In genomic region chr2:238032755-238033337, GRCh38 we compare ENCODE assay signal across 26 cellular contexts. TPM values are rescaled to one million over a fixed set of nuclear protein-coding genes. Genes with fewer than 3 reads are reported as not detected.
DNase-seq lines count a peak whose midpoint lies in the region; ATAC-seq, FAIRE-seq and TF ChIP-seq lines count a peak whose summit lies in the region.
"Had no signal": no experiment of that assay in that cellular context is flagged by ENCODE, and none has a peak within 500 bp of the region (broad histone marks: within the 10 kb centered on the region; RNA-seq: fewer than 3 reads in every experiment).

No MANE protein-coding gene starts in this region.

- no peaks in the 10 kb centered on the region for H3K4me1 Mint-ChIP-seq in activated T-cell treated with anti-CD3 and anti-CD28 coated beads, Interleukin-2, amount 50 U/mL, for 72 hours (ENCODE audit: low read depth)
- no peaks in the 10 kb centered on the region for H3K4me1 Mint-ChIP-seq in activated T-cell treated with anti-CD3 and anti-CD28 coated beads, Interleukin-2, amount 50 U/mL, for 24 hours (ENCODE audit: low read depth)
- peaks cover 0 to 7% of the 10 kb centered on the region in 2 donors for H3K4me1 Mint-ChIP-seq in stimulated activated naive B cell treated with anti-CD40 and anti-IgM and Interleukin-4, amounts not matched to agents 10 μg/mL and 1 μg/mL and 100 μg/mL, for 72 hours

- no peaks in the 10 kb centered on the region for H4K20me1 ChIP-seq in keratinocyte (ENCODE audit: control insufficient read depth, extremely low read depth, insufficient read depth, low read length)

- peak overlapping the region; percentile 33 for H3K4me2 ChIP-seq in keratinocyte (ENCODE audit: control insufficient read depth, extremely low read depth, insufficient read depth, low read depth, low read length)
- H3K4me2 ChIP-seq: BLaER1 treated with 17β-estradiol and CSF1 and Interleukin-3, amounts not matched to agents 10 nM and 100 nM had no signal

- TF ChIP-seq CTCF in keratinocyte (optimal IDR thresholded peaks at IDR 0.05 in 1 of 3, IDR thresholded peaks at IDR 0.05 in 1 of 3, conservative IDR thresholded peaks at IDR 0.05 in 1 of 3; ENCODE audit: extremely low read depth in 1 of 3, insufficient read depth in 2 of 3, low read length in 3 of 3), result no peak

- H2AFZ ChIP-seq in keratinocyte (ENCODE audit: control insufficient read depth, low read length), result no peak overlapping the region

- H3K4me3 ChIP-seq in keratinocyte (ENCODE audit: control insufficient read depth in 2 of 3, extremely low read depth in 1 of 3, insufficient read depth in 2 of 3, low read depth in 1 of 3, low read length in 3 of 3), result no peak overlapping the region
- H3K4me3 ChIP-seq: ascending aorta; BLaER1 treated with 17β-estradiol and CSF1 and Interleukin-3, amounts not matched to agents 10 nM and 100 nM; cardiac muscle cell; colonic mucosa; left ventricle myocardium inferior; suprapubic skin had no signal

- H3K9me3 ChIP-seq in keratinocyte (ENCODE audit: control insufficient read depth, low read depth, low read length), result no peaks in the 10 kb centered on the region
- H3K9me3 ChIP-seq: ascending aorta; BLaER1 treated with 17β-estradiol and CSF1 and Interleukin-3, amounts not matched to agents 10 nM and 100 nM; colonic mucosa; left ventricle myocardium inferior; suprapubic skin had no signal

- H3K27me3 ChIP-seq in keratinocyte (ENCODE audit: control insufficient read depth, extremely low read depth, insufficient read depth, low read length), result no peaks in the 10 kb centered on the region
- H3K27me3 ChIP-seq: ascending aorta; BLaER1 treated with 17β-estradiol and CSF1 and Interleukin-3, amounts not matched to agents 10 nM and 100 nM; cardiac muscle cell; colonic mucosa; suprapubic skin had no signal

- peaks cover 17 to 21% of the 10 kb centered on the region in 2 experiments for H3K36me3 ChIP-seq in keratinocyte (ENCODE audit: control insufficient read depth in 2 of 2, extremely low read depth in 1 of 2, insufficient read depth in 2 of 2, low read length in 2 of 2)

- dilution Hi-C loops in keratinocyte (cut with MboI; ENCODE audit: extremely low pct_ligation_motif_present, low sequenced_read_pairs), result no loop called here

- no peaks in the 10 kb centered on the region for H3K79me2 ChIP-seq in keratinocyte (ENCODE audit: control insufficient read depth, insufficient read depth, low read length)

- no peak overlapping the region for H3K27ac Mint-ChIP-seq in activated T-cell treated with anti-CD3 and anti-CD28 coated beads, Interleukin-2, amount 50 U/mL, for 72 hours
- no peak overlapping the region for H3K27ac Mint-ChIP-seq in activated T-cell treated with anti-CD3 and anti-CD28 coated beads, Interleukin-2, amount 50 U/mL, for 24 hours
- H3K27ac Mint-ChIP-seq in stimulated activated naive B cell treated with anti-CD40 and anti-IgM and Interleukin-4, amounts not matched to agents 10 μg/mL and 1 μg/mL and 100 μg/mL, for 72 hours, result no peak overlapping the region
- H3K27ac Mint-ChIP-seq: WTC11 had no signal

- H3K9ac ChIP-seq in keratinocyte (ENCODE audit: control insufficient read depth, extremely low read depth, insufficient read depth, low read length), result no peak overlapping the region
- H3K9ac ChIP-seq: BLaER1 treated with 17β-estradiol and CSF1 and Interleukin-3, amounts not matched to agents 10 nM and 100 nM had no signal

- peaks cover 2 to 31% of the 10 kb centered on the region in 2 donors for H3K36me3 Mint-ChIP-seq in activated T-cell treated with anti-CD3 and anti-CD28 coated beads, Interleukin-2, amount 50 U/mL, for 72 hours (ENCODE audit: insufficient read depth in 2 of 2)
- H3K36me3 Mint-ChIP-seq in activated T-cell treated with anti-CD3 and anti-CD28 coated beads, Interleukin-2, amount 50 U/mL, for 24 hours (ENCODE audit: low read depth), result peaks cover 91% of the 10 kb centered on the region
- peaks cover 59 to 74% of the 10 kb centered on the region in 2 donors for H3K36me3 Mint-ChIP-seq in stimulated activated naive B cell treated with anti-CD40 and anti-IgM and Interleukin-4, amounts not matched to agents 10 μg/mL and 1 μg/mL and 100 μg/mL, for 72 hours

- ATAC-seq in activated T-cell treated with anti-CD3 and anti-CD28 coated beads, Interleukin-2, amount 50 U/mL, for 72 hours (replicated peaks in 1 of 2), result peak; percentile 30 to 62
- peak; percentile 78 to 92 for ATAC-seq in stimulated activated naive B cell treated with anti-CD40 and anti-IgM and Interleukin-4, amounts not matched to agents 10 μg/mL and 1 μg/mL and 100 μg/mL, for 72 hours (replicated peaks)
- ATAC-seq: activated T-cell treated with anti-CD3 and anti-CD28 coated beads, Interleukin-2, amount 50 U/mL, for 4 hours; WTC11 had no signal

- H3K9me3 Mint-ChIP-seq in activated T-cell treated with anti-CD3 and anti-CD28 coated beads, Interleukin-2, amount 50 U/mL, for 72 hours, result no peaks in the 10 kb centered on the region
- H3K9me3 Mint-ChIP-seq in activated T-cell treated with anti-CD3 and anti-CD28 coated beads, Interleukin-2, amount 50 U/mL, for 24 hours, result no peaks in the 10 kb centered on the region
- no peaks in the 10 kb centered on the region for H3K9me3 Mint-ChIP-seq in stimulated activated naive B cell treated with anti-CD40 and anti-IgM and Interleukin-4, amounts not matched to agents 10 μg/mL and 1 μg/mL and 100 μg/mL, for 72 hours
- H3K9me3 Mint-ChIP-seq: activated T-cell treated with anti-CD3 and anti-CD28 coated beads, Interleukin-2, amount 50 U/mL, for 4 hours; WTC11 had no signal

- H3K27ac ChIP-seq in keratinocyte (ENCODE audit: control insufficient read depth, insufficient read depth, low read length), result peak overlapping the region; percentile 29
- H3K27ac ChIP-seq: 22Rv1; ascending aorta; BLaER1 treated with 17β-estradiol and CSF1 and Interleukin-3, amounts not matched to agents 10 nM and 100 nM; cardiac muscle cell; colonic mucosa; epithelial cell of prostate; left ventricle myocardium inferior; suprapubic skin had no signal

- FAIRE-seq in keratinocyte (lab: Jason Lieb, UNC), result peak; percentile 78

- H3K4me1 ChIP-seq in keratinocyte (ENCODE audit: control insufficient read depth, extremely low read depth, insufficient read depth, low read length), result peaks cover 40% of the 10 kb centered on the region
- H3K4me1 ChIP-seq: ascending aorta, colonic mucosa, left ventricle myocardium inferior had no signal

- no peak for DNase-seq in activated T-cell treated with anti-CD3 and anti-CD28 coated beads, Interleukin-2, amount 50 U/mL, for 72 hours
- no peak for DNase-seq in activated T-cell treated with anti-CD3 and anti-CD28 coated beads, Interleukin-2, amount 50 U/mL, for 24 hours
- DNase-seq in NCI-H226 (peak; percentile 10), keratinocyte (ENCODE audit: low read depth, low spot score) (no peak), NCI-H524 (lab: John Stamatoyannopoulos, UW) (no peak), SHP77 treated with DMSO at 0.1 percent for 48 hours (lab: John Stamatoyannopoulos, UW) (no peak), NOMO-1 (lab: John Stamatoyannopoulos, UW; ENCODE audit: unreplicated experiment in 2 of 2) (no peak)
- DNase-seq in stimulated activated naive B cell treated with anti-CD40 and anti-IgM and Interleukin-4, amounts not matched to agents 10 μg/mL and 1 μg/mL and 100 μg/mL, for 72 hours, result no peak
- DNase-seq: activated T-cell treated with anti-CD3 and anti-CD28 coated beads, Interleukin-2, amount 50 U/mL, for 4 hours; colonic mucosa; effector memory CD4-positive, alpha-beta T cell; glutamatergic neuron; KG1; left ventricle myocardium inferior; mesendoderm; NCI-H146; NCI-H446 treated with DMSO at 0.1 percent for 48 hours; NCI-H82; stimulated activated CD4-positive, alpha-beta T cell treated with anti-CD3 and anti-CD28 coated beads, Interleukin-4, amount 100 ng/mL, for 4 hours had no signal

- no peak overlapping the region for H3K4me3 Mint-ChIP-seq in activated T-cell treated with anti-CD3 and anti-CD28 coated beads, Interleukin-2, amount 50 U/mL, for 72 hours
- H3K4me3 Mint-ChIP-seq in activated T-cell treated with anti-CD3 and anti-CD28 coated beads, Interleukin-2, amount 50 U/mL, for 24 hours, result no peak overlapping the region
- no peak overlapping the region for H3K4me3 Mint-ChIP-seq in stimulated activated naive B cell treated with anti-CD40 and anti-IgM and Interleukin-4, amounts not matched to agents 10 μg/mL and 1 μg/mL and 100 μg/mL, for 72 hours
- H3K4me3 Mint-ChIP-seq: activated T-cell treated with anti-CD3 and anti-CD28 coated beads, Interleukin-2, amount 50 U/mL, for 4 hours; WTC11 had no signal

- no peaks in the 10 kb centered on the region for H3K27me3 Mint-ChIP-seq in activated T-cell treated with anti-CD3 and anti-CD28 coated beads, Interleukin-2, amount 50 U/mL, for 72 hours (ENCODE audit: low read depth)
- H3K27me3 Mint-ChIP-seq in activated T-cell treated with anti-CD3 and anti-CD28 coated beads, Interleukin-2, amount 50 U/mL, for 24 hours, result no peaks in the 10 kb centered on the region
- H3K27me3 Mint-ChIP-seq in stimulated activated naive B cell treated with anti-CD40 and anti-IgM and Interleukin-4, amounts not matched to agents 10 μg/mL and 1 μg/mL and 100 μg/mL, for 72 hours, result no peaks in the 10 kb centered on the region

- H3K9me1 ChIP-seq in keratinocyte (ENCODE audit: control insufficient read depth, extremely low read depth, insufficient read depth, low read length), result no peaks in the 10 kb centered on the region

RNA-seq across cellular contexts. Expression of gene SCLY, which starts 28.0 kb away (rescaled TPM):
- 10 to 100 TPM; 36.3 to 38.2 TPM for total RNA-seq in activated T-cell treated with anti-CD3 and anti-CD28 coated beads, Interleukin-2, amount 50 U/mL, for 72 hours
- 11.4 to 11.9 TPM (median 11.8 TPM) in 3 replicates for polyA plus RNA-seq in keratinocyte
- 3.2 TPM for polyA plus RNA-seq in keratinocyte (2011; ENCODE audit: low read depth)
- polyA plus RNA-seq in keratinocyte (2011; cell fraction: cytosol; rRNA removed), result 10.3 and 12.1 TPM in 2 replicates
- polyA plus RNA-seq in keratinocyte (2011; cell fraction: nucleus; rRNA removed), result 14.2 and 15.5 TPM in 2 replicates
- polyA plus RNA-seq in keratinocyte (2012; ENCODE audit: low replicate concordance), result 5.4 and 13.8 TPM in 2 replicates
- polyA minus RNA-seq in keratinocyte, result 11.0 to 21.0 TPM (median 15.0 TPM) in 3 replicates
- 18.4 TPM for polyA minus RNA-seq in keratinocyte (2011; cell fraction: cytosol; rRNA and poly(A)+ RNA removed)
- polyA minus RNA-seq in keratinocyte (2011; cell fraction: nucleus; rRNA and poly(A)+ RNA removed), result 8.4 and 13.3 TPM in 2 replicates
